In genomic region chr3:184757010-184757651, GRCh38 we compare ENCODE assay signal across 7 cellular contexts. TPM values are rescaled to one million over a fixed set of nuclear protein-coding genes. Genes with fewer than 3 reads are reported as not detected.
DNase-seq lines count a peak whose midpoint lies in the region; ATAC-seq and TF ChIP-seq lines count a peak whose summit lies in the region.

No MANE protein-coding gene starts in this region.

- peak overlapping the region; percentile 4 for H4K91ac ChIP-seq in mesenchymal stem cell (ENCODE audit: low read length)

- peak overlapping the region; percentile 70 for H4K8ac ChIP-seq in mesenchymal stem cell (ENCODE audit: low read length)

- H3K36me3 ChIP-seq in mesenchymal stem cell (ENCODE audit: control insufficient read depth in 1 of 2, insufficient read depth in 2 of 2, low read depth in 1 of 2, low read length in 2 of 2) (no peaks in the 10 kb centered on the region), upper lobe of right lung (no peaks in the 10 kb centered on the region)

- peak overlapping the region in 1 of 2 experiments; percentile 87 for H2BK12ac ChIP-seq in mesenchymal stem cell (ENCODE audit: low read length in 2 of 2)

- peak overlapping the region in 1 of 2 experiments; percentile 44 for H3K14ac ChIP-seq in mesenchymal stem cell (ENCODE audit: low read length in 2 of 2)

- peak overlapping the region in 1 of 2 experiments; percentile 34 for H3K4me3 ChIP-seq in mesenchymal stem cell (ENCODE audit: insufficient read depth in 1 of 2, low read depth in 1 of 2, low read length in 2 of 2)
- H3K4me3 ChIP-seq in upper lobe of right lung = no peak overlapping the region

- no peak overlapping the region for H3K23ac ChIP-seq in mesenchymal stem cell (ENCODE audit: low read length in 2 of 2)

- peak overlapping the region in 1 of 2 experiments; percentile 22 for H3K4ac ChIP-seq in mesenchymal stem cell (ENCODE audit: low read depth in 1 of 2, low read length in 2 of 2)

- intact Hi-C loops in upper lobe of right lung (cut with DNase I) = no loop called here

- peak overlapping the region; percentile 47 for H3K27ac ChIP-seq in cingulate gyrus (ENCODE audit: low read depth, low read length)
- H3K27ac ChIP-seq in mesenchymal stem cell (ENCODE audit: low read length, poor library complexity, severe bottlenecking) = no peak overlapping the region
- peak overlapping the region; percentile 42 for H3K27ac ChIP-seq in upper lobe of right lung

- peak overlapping the region; percentile 5 to 70 for H3K18ac ChIP-seq in mesenchymal stem cell (ENCODE audit: low read depth in 1 of 2, low read length in 2 of 2)

- H3K9me3 ChIP-seq in mesenchymal stem cell (ENCODE audit: control insufficient read depth, low read length) = no peaks in the 10 kb centered on the region
- H3K9me3 ChIP-seq in upper lobe of right lung = no peaks in the 10 kb centered on the region

- H2BK5ac ChIP-seq in mesenchymal stem cell (ENCODE audit: low read depth, low read length, poor library complexity, severe bottlenecking) = no peak overlapping the region

- H2BK15ac ChIP-seq in mesenchymal stem cell (ENCODE audit: low read depth, poor library complexity, severe bottlenecking) = peak overlapping the region; percentile 87

- DNase-seq in NCI-H2107 treated with DMSO at 0.1 percent for 48 hours (lab: John Stamatoyannopoulos, UW; ENCODE audit: unreplicated experiment) (peak; percentile 45), mesenchymal stem cell (peak; percentile 94), upper lobe of right lung (no peak), SKM-1 treated with dmso at 0.1 percent for 144 hours (lab: John Stamatoyannopoulos, UW; ENCODE audit: unreplicated experiment) (no peak)
- DNase-seq in stimulated activated CD4-positive, alpha-beta T cell treated with anti-CD3 and anti-CD28 coated beads, Interleukin-2, amount 100 ng/mL, for 24 hours = no peak
- DNase-seq in activated CD4-positive, alpha-beta T cell treated with anti-CD3 and anti-CD28 coated beads, Interleukin-2, amount 50 U/mL, for 4 hours = no peak

- peak overlapping the region; percentile 62 for H3K9ac ChIP-seq in mesenchymal stem cell (ENCODE audit: low read length)

- peak overlapping the region; percentile 36 for H2AFZ ChIP-seq in mesenchymal stem cell (ENCODE audit: low read depth, low read length)

- peak; percentile 70 for ATAC-seq in upper lobe of right lung

- no peak overlapping the region for H2AK5ac ChIP-seq in mesenchymal stem cell (ENCODE audit: low read length, severe bottlenecking)

- H3K27me3 ChIP-seq in mesenchymal stem cell (ENCODE audit: control insufficient read depth in 1 of 2, insufficient read depth in 1 of 2, low read length in 2 of 2) (peaks cover 7 to 24% of the 10 kb centered on the region in 2 experiments), upper lobe of right lung (no peaks in the 10 kb centered on the region)

- H2BK120ac ChIP-seq in mesenchymal stem cell (ENCODE audit: low read depth, low read length) = no peak overlapping the region

- WGBS in mesenchymal stem cell = 39% methylated on average over 17 of the region's 17 CpGs

- H3K4me1 ChIP-seq in mesenchymal stem cell (ENCODE audit: control insufficient read depth, insufficient read depth, low read depth, low read length) = peaks cover 1% of the 10 kb centered on the region
- no peaks in the 10 kb centered on the region for H3K4me1 ChIP-seq in upper lobe of right lung

- no peak for TF ChIP-seq CTCF in upper lobe of right lung (IDR thresholded peaks at IDR 0.05)

- H3K79me1 ChIP-seq in mesenchymal stem cell (replicated peaks; ENCODE audit: low read length, poor library complexity, severe bottlenecking) = no peaks in the 10 kb centered on the region

- no peak overlapping the region for H3K4me2 ChIP-seq in mesenchymal stem cell (ENCODE audit: low read length, poor library complexity, severe bottlenecking)

RNA-seq across cellular contexts. Expression of gene MAGEF1, which starts 45.3 kb away (rescaled TPM):
- polyA plus RNA-seq in mesenchymal stem cell (2013, experiment 1 of 2) = 21.2 TPM
- 22.4 TPM for polyA plus RNA-seq in mesenchymal stem cell (2013, experiment 2 of 2)
- total RNA-seq in upper lobe of right lung = 30.3 TPM

RNA-seq across cellular contexts. Expression of gene VPS8, which starts 54.8 kb away (rescaled TPM):
- 13.9 TPM for polyA plus RNA-seq in mesenchymal stem cell (2013, experiment 1 of 2)
- polyA plus RNA-seq in mesenchymal stem cell (2013, experiment 2 of 2) = 15.3 TPM
- total RNA-seq in upper lobe of right lung = 62.9 TPM

Comparison
In these comparisons a context has a peak if more than half of its experiments do, and no peak if none do; other contexts are left out.
1. DNase-seq: peak in NCI-H2107 treated with DMSO at 0.1 percent for 48 hours (single experiment) and mesenchymal stem cell (single experiment); none in upper lobe of right lung (single experiment), stimulated activated CD4-positive, alpha-beta T cell treated with anti-CD3 and anti-CD28 coated beads, Interleukin-2, amount 100 ng/mL, for 24 hours (0 of 2), SKM-1 treated with dmso at 0.1 percent for 144 hours (single experiment) and activated CD4-positive, alpha-beta T cell treated with anti-CD3 and anti-CD28 coated beads, Interleukin-2, amount 50 U/mL, for 4 hours (0 of 2).